12 cellular contexts compared by ENCODE assay signal in genomic region chr13:24050292-24050711, GRCh38.
A peak's percentile ranks its signal among the peaks of the same experiment; 100 is the strongest.
DNase-seq lines count a peak whose midpoint lies in the region; ATAC-seq and TF ChIP-seq lines count a peak whose summit lies in the region.
"Had no signal": no experiment of that assay in that cellular context is flagged by ENCODE, and none has a peak within 500 bp of the region (broad histone marks: within the 10 kb centered on the region; RNA-seq: fewer than 3 reads in every experiment).

No MANE protein-coding gene starts in this region.

- peaks cover 31% of the 10 kb centered on the region for H3K4me1 ChIP-seq in body of pancreas
- peaks cover 16 to 40% (median 29%) of the 10 kb centered on the region in 4 donors for H3K4me1 ChIP-seq in stomach
- H3K4me1 ChIP-seq: psoas muscle had no signal

- WGBS in body of pancreas, 2 donors: 61 to 72% methylated on average over 6 of the region's 6 CpGs
- 55 to 68% (median 59%) methylated on average over 6 of the region's 6 CpGs for WGBS in stomach, 5 donors

- H3K4me3 ChIP-seq in body of pancreas: no peak overlapping the region
- H3K4me3 ChIP-seq in stomach: no peak overlapping the region
- H3K4me3 ChIP-seq: heart left ventricle, psoas muscle had no signal

- H3K9me3 ChIP-seq in body of pancreas: no peaks in the 10 kb centered on the region
- H3K9me3 ChIP-seq in stomach: peaks cover 0 to 16% (median 9%) of the 10 kb centered on the region in 4 donors
- H3K9me3 ChIP-seq in CD4-positive, alpha-beta T cell (ENCODE audit: control insufficient read depth, low read length): no peaks in the 10 kb centered on the region
- H3K9me3 ChIP-seq: psoas muscle had no signal

- H3K27ac ChIP-seq in body of pancreas (peak overlapping the region in 2 of 4 donors; percentile 45 to 52), stomach (peak overlapping the region in 3 of 5 donors; percentile 2 to 52 (median 50))
- H3K27ac ChIP-seq in CD4-positive, alpha-beta T cell (ENCODE audit: low read depth, low read length): no peak overlapping the region
- H3K27ac ChIP-seq: heart left ventricle, psoas muscle had no signal

- no peak for ATAC-seq in body of pancreas
- ATAC-seq in CD4-positive, alpha-beta T cell (ENCODE audit: poor library complexity): no peak
- ATAC-seq: psoas muscle had no signal

- H3K27me3 Mint-ChIP-seq in CD4-positive, alpha-beta T cell: peaks cover 15% of the 10 kb centered on the region
- no peaks in the 10 kb centered on the region for H3K27me3 Mint-ChIP-seq in glutamatergic neuron (ENCODE audit: unreplicated experiment)
- H3K27me3 Mint-ChIP-seq: stimulated activated naive CD8-positive, alpha-beta T cell treated with anti-CD3 and anti-CD28 coated beads, Interleukin-15, Interleukin-2, amounts not matched to agents 100 ng/mL and 50 ng/mL, for 24 hours had no signal

- peaks cover 10% of the 10 kb centered on the region for H3K4me1 Mint-ChIP-seq in CD4-positive, alpha-beta T cell (ENCODE audit: low read depth)
- H3K4me1 Mint-ChIP-seq in glutamatergic neuron (ENCODE audit: low read depth, unreplicated experiment): no peaks in the 10 kb centered on the region

- peak; percentile 65 for DNase-seq in HCEC 1CT
- DNase-seq in body of pancreas: peak; percentile 50 to 78 (median 66)
- DNase-seq in inferior parietal cortex (ENCODE audit: extremely low spot score): peak; percentile 53
- peak; percentile 70 for DNase-seq in stomach
- no peak for DNase-seq in NCI-H2029 treated with DMSO at 0.1 percent for 48 hours (lab: John Stamatoyannopoulos, UW)
- DNase-seq in CD4-positive, alpha-beta T cell: no peak
- DNase-seq in NCI-H1694 treated with DMSO at 0.1 percent for 48 hours (lab: John Stamatoyannopoulos, UW): no peak
- DNase-seq in glutamatergic neuron: no peak
- DNase-seq: activated T-cell treated with anti-CD3 and anti-CD28 coated beads, Interleukin-2, amount 50 U/mL, for 48 hours had no signal

- POLR2A ChIA-PET in CD4-positive, alpha-beta T cell (lab: Charles Lee): no interaction called here

- intact Hi-C loops in body of pancreas (cut with DNase I) (loop anchor here (10.0 kb wide), 1 partner anchor 114 kb away; the partner anchor contains the start of gene SPATA13), stomach (cut with DNase I; ENCODE audit: low total_unique reads) (no loop called here)
- intact Hi-C loops in CD4-positive, alpha-beta T cell (cut with DNase I, micrococcal nuclease): no loop called here

- H3K36me3 ChIP-seq in body of pancreas (replicated peaks in 1 of 2; ENCODE audit: insufficient read depth in 1 of 2, low read depth in 2 of 2) (no peaks in the 10 kb centered on the region), stomach (no peaks in the 10 kb centered on the region)
- H3K36me3 ChIP-seq: heart left ventricle had no signal

- no peak for TF ChIP-seq EP300 in stomach (IDR thresholded peaks at IDR 0.05)

- no peaks in the 10 kb centered on the region for H3K36me3 Mint-ChIP-seq in CD4-positive, alpha-beta T cell (ENCODE audit: low read depth)
- peaks cover 10% of the 10 kb centered on the region for H3K36me3 Mint-ChIP-seq in glutamatergic neuron (ENCODE audit: unreplicated experiment)

- H3K9me3 Mint-ChIP-seq in CD4-positive, alpha-beta T cell: peaks cover 4% of the 10 kb centered on the region
- H3K9me3 Mint-ChIP-seq in glutamatergic neuron (ENCODE audit: unreplicated experiment): peaks cover 2% of the 10 kb centered on the region

- TF ChIP-seq POLR2A in body of pancreas (IDR thresholded peaks at IDR 0.05) (no peak), stomach (IDR thresholded peaks at IDR 0.05) (no peak)

- no peak for TF ChIP-seq CTCF in body of pancreas (IDR thresholded peaks at IDR 0.05)
- TF ChIP-seq CTCF in stomach (IDR thresholded peaks at IDR 0.05): no peak
- no peak for TF ChIP-seq CTCF in CD4-positive, alpha-beta T cell (IDR thresholded peaks at IDR 0.05)
- no peak for TF ChIP-seq CTCF in glutamatergic neuron (IDR thresholded peaks at IDR 0.05; ENCODE audit: partially characterized antibody, unreplicated experiment)

- H3K4me3 Mint-ChIP-seq in CD4-positive, alpha-beta T cell: no peak overlapping the region
- H3K4me3 Mint-ChIP-seq in glutamatergic neuron (ENCODE audit: unreplicated experiment): no peak overlapping the region
- H3K4me3 Mint-ChIP-seq: stimulated activated naive CD8-positive, alpha-beta T cell treated with anti-CD3 and anti-CD28 coated beads, Interleukin-15, Interleukin-2, amounts not matched to agents 100 ng/mL and 50 ng/mL, for 24 hours had no signal

- no peaks in the 10 kb centered on the region for H3K27me3 ChIP-seq in body of pancreas
- no peaks in the 10 kb centered on the region for H3K27me3 ChIP-seq in stomach
- H3K27me3 ChIP-seq in CD4-positive, alpha-beta T cell (ENCODE audit: control insufficient read depth, insufficient read depth, low read length): no peaks in the 10 kb centered on the region
- H3K27me3 ChIP-seq: heart left ventricle had no signal

- H3K27ac Mint-ChIP-seq in CD4-positive, alpha-beta T cell: no peak overlapping the region
- no peak overlapping the region for H3K27ac Mint-ChIP-seq in glutamatergic neuron (ENCODE audit: unreplicated experiment)
- H3K27ac Mint-ChIP-seq: stimulated activated naive CD8-positive, alpha-beta T cell treated with anti-CD3 and anti-CD28 coated beads, Interleukin-15, Interleukin-2, amounts not matched to agents 100 ng/mL and 50 ng/mL, for 24 hours had no signal

- CTCF ChIA-PET in CD4-positive, alpha-beta T cell (lab: Charles Lee): no interaction called here

Comparison
In these comparisons a context has a peak if more than half of its experiments do, and no peak if none do; other contexts are left out.
1. DNase-seq: peak in HCEC 1CT (single experiment), body of pancreas (4 of 4), inferior parietal cortex (single experiment) and stomach (single experiment); none in NCI-H2029 treated with DMSO at 0.1 percent for 48 hours (single experiment), CD4-positive, alpha-beta T cell (0 of 10), NCI-H1694 treated with DMSO at 0.1 percent for 48 hours (single experiment) and glutamatergic neuron (single experiment).